Comparison of ENCODE assay signal across 1 cellular context in genomic region chr11:63945482-63946163, GRCh38.
TF ChIP-seq lines count a peak whose summit lies in the region.

No MANE protein-coding gene starts in this region.

TF ChIP-seq in H1, 55 proteins besides CTCF, POLR2A, EP300 and RAD21:
- TF ChIP-seq, protein P1, sequence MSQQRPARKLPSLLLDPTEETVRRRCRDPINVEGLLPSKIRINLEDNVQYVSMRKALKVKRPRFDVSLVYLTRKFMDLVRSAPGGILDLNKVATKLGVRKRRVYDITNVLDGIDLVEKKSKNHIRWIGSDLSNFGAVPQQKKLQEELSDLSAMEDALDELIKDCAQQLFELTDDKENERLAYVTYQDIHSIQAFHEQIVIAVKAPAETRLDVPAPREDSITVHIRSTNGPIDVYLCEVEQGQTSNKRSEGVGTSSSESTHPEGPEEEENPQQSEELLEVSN (IDR thresholded peaks at IDR 0.05), result no peak
- TF ChIP-seq YY1 (IDR thresholded peaks at IDR 0.05; ENCODE audit: low read depth, low read length) (peak; percentile 63), USF2 (IDR thresholded peaks at IDR 0.05; ENCODE audit: low read length) (no peak), BCL11A (IDR thresholded peaks at IDR 0.05; ENCODE audit: low read depth in 2 of 2, low read length in 2 of 2) (no peak), POLR2AphosphoS5 (IDR thresholded peaks at IDR 0.05; ENCODE audit: low read depth, low read length) (no peak), KDM4A (IDR thresholded peaks at IDR 0.05; ENCODE audit: low read depth, low read length, severe bottlenecking) (no peak), TEAD4 (IDR thresholded peaks at IDR 0.05; ENCODE audit: low read depth, low read length) (peak; percentile 40; the same call in 1 of the 2 replicates), SRF (IDR thresholded peaks at IDR 0.05; ENCODE audit: low read depth, low read length) (no peak)
